Comparison of ENCODE assay signal across 26 cellular contexts in the genomic region with DNA sequence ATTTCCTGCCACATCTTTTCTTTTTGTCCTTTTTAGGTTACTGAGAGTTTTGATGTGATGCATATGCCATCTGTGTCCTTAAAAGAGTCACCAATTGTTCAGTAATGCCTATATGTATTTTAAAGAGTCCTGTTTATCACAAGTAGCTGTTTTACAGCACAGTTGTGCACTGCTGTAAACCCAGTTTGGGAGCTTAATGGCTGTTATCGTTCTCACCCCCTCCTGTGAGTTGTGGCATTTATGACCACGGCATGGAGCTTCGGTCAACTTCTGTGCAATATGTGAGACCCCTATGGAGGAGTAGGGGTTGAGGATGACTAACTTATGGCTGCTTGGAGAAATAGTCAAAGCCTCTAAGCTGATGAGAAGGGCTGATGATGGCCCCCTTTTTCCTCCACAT.
"Had no signal": no experiment of that assay in that cellular context is flagged by ENCODE, and none has a peak within 500 bp of the region (broad histone marks: within the 10 kb centered on the region; RNA-seq: fewer than 3 reads in every experiment).

No MANE protein-coding gene starts in this region.

- H3K4me1 ChIP-seq: left ventricle myocardium inferior, pancreas, prostate gland, stomach, testis, thyroid gland, upper lobe of right lung had no signal

- H3K4me3 Mint-ChIP-seq: mesothelial cell of epicardium; natural killer cell; stimulated activated naive B cell treated with anti-CD40 and anti-IgM and Interleukin-4, amounts not matched to agents 10 μg/mL and 1 μg/mL and 100 μg/mL, for 72 hours had no signal

- DNase-seq: left ventricle myocardium inferior; mesendoderm; naive B cell; natural killer cell; nucleus accumbens; pancreas; posterior cingulate gyrus; retina; right cardiac atrium; stimulated activated CD4-positive, alpha-beta T cell treated with anti-CD3 and anti-CD28 coated beads, Interleukin-12 subunit alpha, Interleukin-12 subunit beta, amount 100 ng/mL, for 4 hours; stimulated activated CD4-positive, alpha-beta T cell treated with anti-CD3 and anti-CD28 coated beads, Interleukin-15, amount 100 ng/mL, for 24 hours; stimulated activated CD4-positive, alpha-beta T cell treated with anti-CD3 and anti-CD28 coated beads, Interleukin-2, amount 100 ng/mL, for 24 hours; stimulated activated CD4-positive, alpha-beta T cell treated with anti-CD3 and anti-CD28 coated beads, Interleukin-4, amount 100 ng/mL, for 1 hour; stimulated activated naive B cell treated with anti-CD40 and anti-IgM and Interleukin-4, amounts not matched to agents 10 μg/mL and 1 μg/mL and 100 μg/mL, for 72 hours; stimulated activated naive CD8-positive, alpha-beta T cell treated with anti-CD3 and anti-CD28 coated beads, Interleukin-15, Interleukin-2, amounts not matched to agents 100 U/mL and 50 U/mL, for 24 hours; stomach; testis; thyroid gland; trophoblast cell; upper lobe of right lung had no signal

- H3K27me3 ChIP-seq: hepatocyte, pancreas, stomach, testis, thyroid gland, upper lobe of right lung had no signal

- H3K36me3 Mint-ChIP-seq: naive B cell; natural killer cell; stimulated activated naive B cell treated with anti-CD40 and anti-IgM and Interleukin-4, amounts not matched to agents 10 μg/mL and 1 μg/mL and 100 μg/mL, for 72 hours had no signal

- H3K27ac Mint-ChIP-seq: mesothelial cell of epicardium; natural killer cell; stimulated activated naive B cell treated with anti-CD40 and anti-IgM and Interleukin-4, amounts not matched to agents 10 μg/mL and 1 μg/mL and 100 μg/mL, for 72 hours had no signal

- H3K36me3 ChIP-seq: left ventricle myocardium inferior, pancreas, prostate gland, thyroid gland had no signal

- H3K4me1 Mint-ChIP-seq: mesothelial cell of epicardium, natural killer cell had no signal

- ATAC-seq: natural killer cell; pancreas; right cardiac atrium; sciatic nerve; stimulated activated naive CD8-positive, alpha-beta T cell treated with anti-CD3 and anti-CD28 coated beads, Interleukin-15, Interleukin-2, amounts not matched to agents 100 U/mL and 50 U/mL, for 24 hours had no signal

- H3K9me3 Mint-ChIP-seq: natural killer cell; stimulated activated naive B cell treated with anti-CD40 and anti-IgM and Interleukin-4, amounts not matched to agents 10 μg/mL and 1 μg/mL and 100 μg/mL, for 72 hours had no signal

- H3K4me3 ChIP-seq: hepatocyte, left ventricle myocardium inferior, lung, pancreas, prostate gland, skin epidermis, stomach, testis, thyroid gland, upper lobe of right lung had no signal

- H3K27ac ChIP-seq: hepatocyte, left ventricle myocardium inferior, pancreas, prostate gland, skin epidermis, stomach, testis, thyroid gland, upper lobe of right lung had no signal

- H3K9me3 ChIP-seq: left ventricle myocardium inferior, pancreas, prostate gland, stomach, testis, thyroid gland, upper lobe of right lung had no signal
